In genomic region chr20:62796699-62797491, GRCh38 we compare ENCODE assay signal across 8 cellular contexts. TPM values are rescaled to one million over a fixed set of nuclear protein-coding genes. Genes with fewer than 3 reads are reported as not detected.
DNase-seq lines count a peak whose midpoint lies in the region; FAIRE-seq and TF ChIP-seq lines count a peak whose summit lies in the region.

No MANE protein-coding gene starts in this region.

- dilution Hi-C loops in endothelial cell of umbilical vein (cut with MboI; ENCODE audit: extremely low pct_ligation_motif_present, low sequenced_read_pairs) = no loop called here

- H3K4me1 Mint-ChIP-seq in CD14-positive monocyte = peaks cover 42% of the 10 kb centered on the region
- H3K4me1 Mint-ChIP-seq in neural crest cell = peaks cover 10% of the 10 kb centered on the region

- peaks cover 43% of the 10 kb centered on the region for H3K36me3 ChIP-seq in OCI-LY3 (replicated peaks; ENCODE audit: low read depth, low read length)
- H3K36me3 ChIP-seq in endothelial cell of umbilical vein (ENCODE audit: control insufficient read depth in 2 of 2, extremely low read depth in 1 of 2, insufficient read depth in 2 of 2, low read length in 2 of 2) = peaks cover 11 to 12% of the 10 kb centered on the region in 2 experiments

- TF ChIP-seq CTCF in CD14-positive monocyte (IDR thresholded peaks at IDR 0.05) = no peak
- no peak for TF ChIP-seq CTCF in OCI-LY3 (IDR thresholded peaks at IDR 0.05; ENCODE audit: low read depth, low read length)
- no peak for TF ChIP-seq CTCF in endothelial cell of umbilical vein (IDR thresholded peaks at IDR 0.05; ENCODE audit: extremely low read depth in 1 of 2, insufficient read depth in 1 of 2, low read depth in 1 of 2, low read length in 2 of 2)
- no peak for TF ChIP-seq CTCF in neural crest cell (conservative IDR thresholded peaks at IDR 0.05)

- BruUV-seq in endothelial cell of umbilical vein (replicated peaks; lab: Mats Ljungman, UMichigan) = TSS peak; percentile 10

- H3K36me3 Mint-ChIP-seq in CD14-positive monocyte (peaks cover 37 to 40% of the 10 kb centered on the region in 2 donors), neural crest cell (ENCODE audit: low read depth) (peaks cover 9% of the 10 kb centered on the region)

- H3K27me3 ChIP-seq in OCI-LY3 (ENCODE audit: low read depth, low read length) (peaks cover 11% of the 10 kb centered on the region), endothelial cell of umbilical vein (ENCODE audit: control insufficient read depth in 2 of 2, insufficient read depth in 2 of 2, low read length in 2 of 2) (no peaks in the 10 kb centered on the region)

- POLR2A ChIA-PET in endothelial cell of umbilical vein (lab: Charles Lee) = no interaction called here

- peaks cover 19% of the 10 kb centered on the region for H3K4me1 ChIP-seq in OCI-LY3 (ENCODE audit: low read length)
- peaks cover 18% of the 10 kb centered on the region for H3K4me1 ChIP-seq in endothelial cell of umbilical vein (ENCODE audit: control insufficient read depth, extremely low read depth, insufficient read depth, low read length)

- no peak for FAIRE-seq in endothelial cell of umbilical vein (lab: Jason Lieb, UNC)

- H3K9ac ChIP-seq in OCI-LY3 (ENCODE audit: low read length) (peak overlapping the region; percentile 77), endothelial cell of umbilical vein (replicated peaks; ENCODE audit: extremely low read depth, insufficient read depth, low read length) (peak overlapping the region; percentile 53)

- H3K27ac Mint-ChIP-seq in CD14-positive monocyte (peak overlapping the region in 6 of 7 donors; percentile 26 to 83 (median 78)), neural crest cell (ENCODE audit: unreplicated experiment) (peak overlapping the region; percentile 43)

- peaks cover 8% of the 10 kb centered on the region; the same call in 1 of the 2 replicates for H4K20me1 ChIP-seq in OCI-LY3 (ENCODE audit: insufficient read depth, low read length)
- no peaks in the 10 kb centered on the region for H4K20me1 ChIP-seq in endothelial cell of umbilical vein (replicated peaks; ENCODE audit: control insufficient read depth, extremely low read depth, insufficient read depth, low read length)

- no peak for DNase-seq in CD14-positive monocyte (ENCODE audit: low spot score)
- no peak for DNase-seq in endothelial cell of umbilical vein (ENCODE audit: low read depth, low spot score)
- no peak for DNase-seq in neural crest cell (ENCODE audit: low read depth, low spot score)
- DNase-seq in stimulated activated naive CD4-positive, alpha-beta T cell (lab: John Stamatoyannopoulos, UW) = no peak
- DNase-seq in activated CD4-positive, CD25-positive, alpha-beta regulatory T cell (lab: John Stamatoyannopoulos, UW) = no peak
- DNase-seq in stimulated activated CD4-positive, alpha-beta T cell treated with anti-CD3 and anti-CD28 coated beads, Interleukin-2, amount 100 ng/mL, for 24 hours = no peak
- no peak for DNase-seq in middle frontal gyrus (ENCODE audit: extremely low spot score, low spot score)

- TF ChIP-seq POLR2A in endothelial cell of umbilical vein (IDR thresholded peaks at IDR 0.05; ENCODE audit: low read depth, low read length) = no peak

- H3K27ac ChIP-seq in OCI-LY3 (ENCODE audit: low read length) (peak overlapping the region; percentile 53), endothelial cell of umbilical vein (ENCODE audit: insufficient read depth, low read depth, low read length) (no peak overlapping the region)

- H3K4me3 Mint-ChIP-seq in CD14-positive monocyte (peak overlapping the region; percentile 76 to 77), neural crest cell (peak overlapping the region; percentile 82)

- peak overlapping the region; percentile 89 for H3K4me2 ChIP-seq in OCI-LY3 (ENCODE audit: low read length)
- peak overlapping the region; percentile 1 for H3K4me2 ChIP-seq in endothelial cell of umbilical vein (ENCODE audit: insufficient read depth, low read length)

- no peak overlapping the region for H2AFZ ChIP-seq in OCI-LY3 (ENCODE audit: low read depth, low read length)
- H2AFZ ChIP-seq in endothelial cell of umbilical vein (ENCODE audit: low read depth, low read length) = peak overlapping the region; percentile 85

- H3K4me3 ChIP-seq in OCI-LY3 (ENCODE audit: low read length) (peak overlapping the region; percentile 81), endothelial cell of umbilical vein (replicated peaks in 1 of 3; ENCODE audit: insufficient read depth in 1 of 3, low read depth in 1 of 3, low read length in 3 of 3) (peak overlapping the region in 2 of 3 experiments; percentile 17 to 66)

- intact Hi-C loops in CD14-positive monocyte (cut with micrococcal nuclease) (loop anchor here (5.0 to 10.0 kb wide), 3 partner anchors 128 to 392 kb away; partner anchors contain the start of genes CABLES2 (in 2 of the 2) and DIDO1 (in 1 of the 2)), endothelial cell of umbilical vein (cut with micrococcal nuclease) (loop anchor here (10.0 kb wide), 1 partner anchor 492 kb away; the partner anchor contains the start of gene ADRM1)

- H3K79me2 ChIP-seq in OCI-LY3 (ENCODE audit: low read length) (peaks cover 8% of the 10 kb centered on the region), endothelial cell of umbilical vein (ENCODE audit: control insufficient read depth, insufficient read depth, low read length) (peaks cover 14% of the 10 kb centered on the region)

- H3K27me3 Mint-ChIP-seq in CD14-positive monocyte (ENCODE audit: low read depth in 3 of 3) (peaks cover 1 to 2% (median 2%) of the 10 kb centered on the region in 3 donors), neural crest cell (ENCODE audit: low read depth) (no peaks in the 10 kb centered on the region)

- H3K9me1 ChIP-seq in endothelial cell of umbilical vein (replicated peaks; ENCODE audit: control insufficient read depth, extremely low read depth, insufficient read depth, low read length) = no peaks in the 10 kb centered on the region

- H3K9me3 Mint-ChIP-seq in CD14-positive monocyte (peaks cover 0 to 3% (median 0%) of the 10 kb centered on the region in 7 donors), neural crest cell (no peaks in the 10 kb centered on the region)

- no peaks in the 10 kb centered on the region for H3K9me3 ChIP-seq in OCI-LY3 (ENCODE audit: insufficient read depth, low read length)
- no peaks in the 10 kb centered on the region for H3K9me3 ChIP-seq in endothelial cell of umbilical vein (replicated peaks; ENCODE audit: control insufficient read depth, insufficient read depth, low read length)

- CTCF ChIA-PET in endothelial cell of umbilical vein (lab: Charles Lee) = interaction anchor here (0.6 to 2.0 kb wide), 5 partner anchors 9 to 180 kb away, joined by 3 to 8 read pairs (median 3); no protein-coding TSS in a partner anchor

TF ChIP-seq in endothelial cell of umbilical vein, 7 proteins besides CTCF, POLR2A, EP300 and RAD21:
- no peak for TF ChIP-seq EZH2 (IDR thresholded peaks at IDR 0.05; ENCODE audit: borderline replicate concordance, low read depth, low read length, severe bottlenecking)
- no peak for TF ChIP-seq POLR2AphosphoS5 (IDR thresholded peaks at IDR 0.05; ENCODE audit: insufficient read depth, low read depth, low read length)
- no peak for TF ChIP-seq MYC (IDR thresholded peaks at IDR 0.05; ENCODE audit: low read depth, low read length)
- no peak for TF ChIP-seq FOS (IDR thresholded peaks at IDR 0.05; ENCODE audit: borderline replicate concordance, insufficient read depth, low read length)
- no peak for TF ChIP-seq GATA2 (IDR thresholded peaks at IDR 0.05; ENCODE audit: insufficient read depth, insufficient read length, low read depth, low read length)
- TF ChIP-seq JUN (IDR thresholded peaks at IDR 0.05; ENCODE audit: borderline replicate concordance, insufficient read depth, insufficient read length, low read depth) = no peak
- TF ChIP-seq MAX (IDR thresholded peaks at IDR 0.05; ENCODE audit: insufficient read depth, insufficient read length) = no peak

RNA-seq across cellular contexts. Expression of gene MRGBP, which starts 0.6 kb away (rescaled TPM):
- polyA plus RNA-seq in CD14-positive monocyte (10 to 100 TPM; 10.2 to 10.5 TPM), endothelial cell of umbilical vein (17.1 and 18.5 TPM in 2 replicates)
- total RNA-seq in endothelial cell of umbilical vein (17.0 and 17.7 TPM in 2 replicates), neural crest cell (19.4 and 22.2 TPM in 2 replicates)
- polyA plus RNA-seq in endothelial cell of umbilical vein (2011; cell fraction: cytosol; rRNA removed) = 17.5 and 18.1 TPM in 2 replicates
- 13.0 and 14.4 TPM in 2 replicates for polyA plus RNA-seq in endothelial cell of umbilical vein (2011; cell fraction: nucleus; rRNA removed)
- 16.1 and 16.2 TPM in 2 replicates for polyA plus RNA-seq in endothelial cell of umbilical vein (2012)
- polyA minus RNA-seq in endothelial cell of umbilical vein = 10.6 and 15.1 TPM in 2 replicates
- polyA minus RNA-seq in endothelial cell of umbilical vein (2011; cell fraction: cytosol; rRNA and poly(A)+ RNA removed) = 11.3 TPM
- polyA minus RNA-seq in endothelial cell of umbilical vein (2011; cell fraction: nucleus; rRNA and poly(A)+ RNA removed) = 4.5 and 5.0 TPM in 2 replicates

RNA-seq across cellular contexts. Expression of gene OGFR, which starts 7.7 kb away (rescaled TPM):
- 10 to 100 TPM; 47.8 to 79.3 TPM for polyA plus RNA-seq in CD14-positive monocyte
- 35.1 and 44.0 TPM in 2 replicates for total RNA-seq in endothelial cell of umbilical vein
- 30.4 and 30.8 TPM in 2 replicates for polyA plus RNA-seq in endothelial cell of umbilical vein
- 30.0 and 36.7 TPM in 2 replicates for polyA plus RNA-seq in endothelial cell of umbilical vein (2011; cell fraction: cytosol; rRNA removed)
- polyA plus RNA-seq in endothelial cell of umbilical vein (2011; cell fraction: nucleus; rRNA removed) = 38.4 and 43.1 TPM in 2 replicates
- 24.5 and 27.1 TPM in 2 replicates for polyA plus RNA-seq in endothelial cell of umbilical vein (2012)
- polyA minus RNA-seq in endothelial cell of umbilical vein = 18.0 and 22.8 TPM in 2 replicates
- polyA minus RNA-seq in endothelial cell of umbilical vein (2011; cell fraction: cytosol; rRNA and poly(A)+ RNA removed) = 31.2 TPM
- 5.7 and 10.0 TPM in 2 replicates for polyA minus RNA-seq in endothelial cell of umbilical vein (2011; cell fraction: nucleus; rRNA and poly(A)+ RNA removed)
- 36.7 and 38.5 TPM in 2 replicates for total RNA-seq in neural crest cell

RNA-seq across cellular contexts. Expression of gene COL9A3, which starts 20.0 kb away (rescaled TPM):
- polyA plus RNA-seq in CD14-positive monocyte (1 to 10 TPM; 1.8 to 2.6 TPM), endothelial cell of umbilical vein (0.19 and 0.46 TPM in 2 replicates)
- total RNA-seq in endothelial cell of umbilical vein (0.60 and 0.76 TPM in 2 replicates), neural crest cell (3.8 and 4.6 TPM in 2 replicates)
- 0.23 and 0.32 TPM in 2 replicates for polyA plus RNA-seq in endothelial cell of umbilical vein (2011; cell fraction: cytosol; rRNA removed)
- 1.8 TPM in 2 replicates for polyA plus RNA-seq in endothelial cell of umbilical vein (2011; cell fraction: nucleus; rRNA removed)
- 0.41 and 1.8 TPM in 2 replicates for polyA plus RNA-seq in endothelial cell of umbilical vein (2012)
- polyA minus RNA-seq in endothelial cell of umbilical vein = 0.08 TPM in 1 of 2 replicates, not detected in the other
- 8.6 TPM for polyA minus RNA-seq in endothelial cell of umbilical vein (2011; cell fraction: cytosol; rRNA and poly(A)+ RNA removed)
- not detected in 2 replicates for polyA minus RNA-seq in endothelial cell of umbilical vein (2011; cell fraction: nucleus; rRNA and poly(A)+ RNA removed)
